In genomic region chr12:6830286-6830892, GRCh38 we compare ENCODE assay signal across 9 cellular contexts. TPM values are rescaled to one million over a fixed set of nuclear protein-coding genes. Genes with fewer than 3 reads are reported as not detected.
A peak's percentile ranks its signal among the peaks of the same experiment; 100 is the strongest.
DNase-seq lines count a peak whose midpoint lies in the region; ATAC-seq and TF ChIP-seq lines count a peak whose summit lies in the region.
"Had no signal": no experiment of that assay in that cellular context is flagged by ENCODE, and none has a peak within 500 bp of the region (broad histone marks: within the 10 kb centered on the region; RNA-seq: fewer than 3 reads in every experiment).

No MANE protein-coding gene starts in this region.

- no peak overlapping the region for H2BK5ac ChIP-seq in mesendoderm (ENCODE audit: low read length)

- peaks cover 3% of the 10 kb centered on the region for H3K36me3 Mint-ChIP-seq in CD8-positive, alpha-beta T cell
- no peaks in the 10 kb centered on the region for H3K36me3 Mint-ChIP-seq in activated T-helper 1 cell treated with anti-CD3 and anti-CD28 coated beads, Interleukin-12 subunit alpha, Interleukin-12 subunit beta, Interleukin-2, Interleukin-4 antibody, amounts not matched to agents 30 ng/mL and 10 ng/mL and 1 ng/mL, durations not matched to agents 14 hours and 24 hours and 36 hours (ENCODE audit: low read depth)

- CTCF ChIA-PET in CD8-positive, alpha-beta T cell (lab: Charles Lee) = interaction anchor here (1.2 to 9.4 kb wide), 7 partner anchors 9 to 77 kb away, joined by 3 to 116 read pairs (median 3); partner anchors contain the start of genes GPR162 and MLF2

- H3K79me2 ChIP-seq in mesendoderm (ENCODE audit: control insufficient read depth, insufficient read depth, low read length) = peaks cover 4% of the 10 kb centered on the region

- H3K4me1 ChIP-seq in CD8-positive, alpha-beta T cell (ENCODE audit: insufficient read depth, low read length) = peaks cover 9% of the 10 kb centered on the region
- H3K4me1 ChIP-seq in mesendoderm (ENCODE audit: control insufficient read depth, low read depth, low read length) = no peaks in the 10 kb centered on the region

- no peak overlapping the region for H3K27ac ChIP-seq in CD8-positive, alpha-beta T cell (ENCODE audit: low read depth, low read length)
- no peak overlapping the region for H3K27ac ChIP-seq in mesendoderm (ENCODE audit: low read depth, low read length)

- no peak overlapping the region for H3K4me2 ChIP-seq in mesendoderm (ENCODE audit: low read length)

- H2BK15ac ChIP-seq in mesendoderm (replicated peaks; ENCODE audit: low read depth) = no peak overlapping the region

- intact Hi-C loops in CD8-positive, alpha-beta T cell (cut with DNase I, micrococcal nuclease) = no loop called here
- intact Hi-C loops in activated T-helper 1 cell treated with anti-CD3 and anti-CD28 coated beads, Interleukin-12 subunit alpha, Interleukin-12 subunit beta, Interleukin-2, Interleukin-4 antibody, amounts not matched to agents 30 ng/mL and 10 ng/mL and 1 ng/mL, durations not matched to agents 14 hours and 24 hours and 36 hours (cut with micrococcal nuclease) = no loop called here
- intact Hi-C loops in posterior vena cava (cut with DNase I) = no loop called here
- intact Hi-C loops in cardiac septum (cut with DNase I) = no loop called here

- TF ChIP-seq CTCF in CD8-positive, alpha-beta T cell (IDR thresholded peaks at IDR 0.05) = no peak

- H3K79me1 ChIP-seq in mesendoderm (ENCODE audit: low read length) = peaks cover 12% of the 10 kb centered on the region

- no peak overlapping the region for H3K4ac ChIP-seq in mesendoderm (ENCODE audit: low read depth, low read length)

- no peak for DNase-seq in CD8-positive, alpha-beta T cell
- DNase-seq in activated T-helper 1 cell treated with anti-CD3 and anti-CD28 coated beads, Interleukin-12 subunit alpha, Interleukin-12 subunit beta, Interleukin-2, Interleukin-4 antibody, amounts not matched to agents 30 ng/mL and 10 ng/mL and 1 ng/mL, durations not matched to agents 14 hours and 24 hours and 36 hours (ENCODE audit: low spot score) = no peak
- DNase-seq in mesendoderm = no peak
- no peak for DNase-seq in NCI-H187 treated with DMSO at 0.1 percent for 48 hours (lab: John Stamatoyannopoulos, UW)
- no peak for DNase-seq in posterior vena cava (ENCODE audit: low spot score)
- no peak for DNase-seq in cardiac septum (ENCODE audit: low spot score)
- DNase-seq: midbrain, MM.1S, NCI-H748 treated with DMSO at 0.1 percent for 48 hours had no signal

- WGBS in mesendoderm (ENCODE audit: extremely low coverage, insufficient coverage, low lambda C conversion rate) = no CpG with 5 or more reads among the region's 11 CpGs

- peaks cover 19% of the 10 kb centered on the region for H3K4me1 Mint-ChIP-seq in CD8-positive, alpha-beta T cell (ENCODE audit: low read depth)
- H3K4me1 Mint-ChIP-seq in activated T-helper 1 cell treated with anti-CD3 and anti-CD28 coated beads, Interleukin-12 subunit alpha, Interleukin-12 subunit beta, Interleukin-2, Interleukin-4 antibody, amounts not matched to agents 30 ng/mL and 10 ng/mL and 1 ng/mL, durations not matched to agents 14 hours and 24 hours and 36 hours (ENCODE audit: low read depth) = peaks cover 32% of the 10 kb centered on the region

- no peaks in the 10 kb centered on the region for H3K36me3 ChIP-seq in CD8-positive, alpha-beta T cell (ENCODE audit: insufficient read depth, low read length)
- H3K36me3 ChIP-seq in mesendoderm (ENCODE audit: control insufficient read depth, insufficient read depth, low read length) = peaks cover 7% of the 10 kb centered on the region

- peak overlapping the region; percentile 58 for H3K4me3 Mint-ChIP-seq in CD8-positive, alpha-beta T cell
- peak overlapping the region; percentile 63 for H3K4me3 Mint-ChIP-seq in activated T-helper 1 cell treated with anti-CD3 and anti-CD28 coated beads, Interleukin-12 subunit alpha, Interleukin-12 subunit beta, Interleukin-2, Interleukin-4 antibody, amounts not matched to agents 30 ng/mL and 10 ng/mL and 1 ng/mL, durations not matched to agents 14 hours and 24 hours and 36 hours

- POLR2A ChIA-PET in CD8-positive, alpha-beta T cell (lab: Charles Lee) = interaction anchor here (0.9 to 3.7 kb wide), 3 partner anchors 21 to 77 kb away, joined by 3 to 24 read pairs (median 5); partner anchors contain the start of genes MLF2, SPSB2 and USP5

- H2BK120ac ChIP-seq in mesendoderm (ENCODE audit: low read depth, low read length) = no peak overlapping the region

- H3K23ac ChIP-seq in mesendoderm (ENCODE audit: low read length) = no peak overlapping the region

- no peaks in the 10 kb centered on the region for H3K9me3 Mint-ChIP-seq in CD8-positive, alpha-beta T cell
- no peaks in the 10 kb centered on the region for H3K9me3 Mint-ChIP-seq in activated T-helper 1 cell treated with anti-CD3 and anti-CD28 coated beads, Interleukin-12 subunit alpha, Interleukin-12 subunit beta, Interleukin-2, Interleukin-4 antibody, amounts not matched to agents 30 ng/mL and 10 ng/mL and 1 ng/mL, durations not matched to agents 14 hours and 24 hours and 36 hours

- H4K5ac ChIP-seq in mesendoderm (ENCODE audit: low read length) = no peak overlapping the region

- no peak overlapping the region for H3K4me3 ChIP-seq in CD8-positive, alpha-beta T cell (ENCODE audit: low read depth, low read length)
- no peak overlapping the region for H3K4me3 ChIP-seq in mesendoderm (ENCODE audit: low read length)

- ATAC-seq in CD8-positive, alpha-beta T cell = no peak

- no peak overlapping the region for H3K18ac ChIP-seq in mesendoderm (ENCODE audit: low read length)

- peaks cover 6% of the 10 kb centered on the region for H3K27me3 ChIP-seq in CD8-positive, alpha-beta T cell (ENCODE audit: insufficient read depth, low read length)
- no peaks in the 10 kb centered on the region for H3K27me3 ChIP-seq in mesendoderm (ENCODE audit: insufficient read depth, low read length, poor library complexity)

- H3K56ac ChIP-seq in mesendoderm (ENCODE audit: low read length) = no peak overlapping the region

- H2AK5ac ChIP-seq in mesendoderm (ENCODE audit: low read length) = no peak overlapping the region

- H4K8ac ChIP-seq in mesendoderm (ENCODE audit: low read depth, low read length) = no peak overlapping the region

- peaks cover 13% of the 10 kb centered on the region for H3K27me3 Mint-ChIP-seq in CD8-positive, alpha-beta T cell (ENCODE audit: low read depth)
- H3K27me3 Mint-ChIP-seq in activated T-helper 1 cell treated with anti-CD3 and anti-CD28 coated beads, Interleukin-12 subunit alpha, Interleukin-12 subunit beta, Interleukin-2, Interleukin-4 antibody, amounts not matched to agents 30 ng/mL and 10 ng/mL and 1 ng/mL, durations not matched to agents 14 hours and 24 hours and 36 hours (ENCODE audit: insufficient read depth) = peaks cover 39% of the 10 kb centered on the region

- H3K9me3 ChIP-seq in CD8-positive, alpha-beta T cell (ENCODE audit: low read length) = no peaks in the 10 kb centered on the region

- H3K9ac ChIP-seq in mesendoderm (ENCODE audit: low read length) = peak overlapping the region; percentile 1

- H3K27ac Mint-ChIP-seq in CD8-positive, alpha-beta T cell = no peak overlapping the region
- H3K27ac Mint-ChIP-seq in activated T-helper 1 cell treated with anti-CD3 and anti-CD28 coated beads, Interleukin-12 subunit alpha, Interleukin-12 subunit beta, Interleukin-2, Interleukin-4 antibody, amounts not matched to agents 30 ng/mL and 10 ng/mL and 1 ng/mL, durations not matched to agents 14 hours and 24 hours and 36 hours = no peak overlapping the region

RNA-seq across cellular contexts. Expression of gene P3H3, which starts 2.2 kb away (rescaled TPM):
- 1 to 10 TPM; 3.4 to 4.9 TPM for total RNA-seq in CD8-positive, alpha-beta T cell
- total RNA-seq in activated T-helper 1 cell treated with anti-CD3 and anti-CD28 coated beads, Interleukin-12 subunit alpha, Interleukin-12 subunit beta, Interleukin-2, Interleukin-4 antibody, amounts not matched to agents 30 ng/mL and 10 ng/mL and 1 ng/mL, durations not matched to agents 14 hours and 24 hours and 36 hours = 3.5 and 4.0 TPM in 2 replicates
- polyA plus RNA-seq in mesendoderm (2013, experiment 1 of 2) = 5.7 TPM
- polyA plus RNA-seq in mesendoderm (2013, experiment 2 of 2) = 5.9 TPM
- total RNA-seq in posterior vena cava = 10 to 100 TPM; 37.7 to 59.9 TPM
- 25.7 TPM for total RNA-seq in cardiac septum

RNA-seq across cellular contexts. Expression of gene GPR162, which starts 8.8 kb away (rescaled TPM):
- not detected for total RNA-seq in CD8-positive, alpha-beta T cell
- total RNA-seq in activated T-helper 1 cell treated with anti-CD3 and anti-CD28 coated beads, Interleukin-12 subunit alpha, Interleukin-12 subunit beta, Interleukin-2, Interleukin-4 antibody, amounts not matched to agents 30 ng/mL and 10 ng/mL and 1 ng/mL, durations not matched to agents 14 hours and 24 hours and 36 hours = 0.29 and 0.32 TPM in 2 replicates
- 0.28 TPM for polyA plus RNA-seq in mesendoderm (2013, experiment 1 of 2)
- polyA plus RNA-seq in mesendoderm (2013, experiment 2 of 2) = 0.42 TPM
- total RNA-seq in posterior vena cava (1 to 10 TPM; 3.9 to 5.1 TPM), cardiac septum (5.7 TPM)

RNA-seq across cellular contexts. Expression of gene GNB3, which starts 10.3 kb away (rescaled TPM):
- total RNA-seq in CD8-positive, alpha-beta T cell = 1 to 10 TPM in 1 of 2 experiments, under 1 TPM in 1; 0.49 to 1.0 TPM
- 1.6 and 1.7 TPM in 2 replicates for total RNA-seq in activated T-helper 1 cell treated with anti-CD3 and anti-CD28 coated beads, Interleukin-12 subunit alpha, Interleukin-12 subunit beta, Interleukin-2, Interleukin-4 antibody, amounts not matched to agents 30 ng/mL and 10 ng/mL and 1 ng/mL, durations not matched to agents 14 hours and 24 hours and 36 hours
- 1.5 TPM for polyA plus RNA-seq in mesendoderm (2013, experiment 1 of 2)
- 2.0 TPM for polyA plus RNA-seq in mesendoderm (2013, experiment 2 of 2)
- total RNA-seq in posterior vena cava (1 to 10 TPM; 3.6 to 4.0 TPM), cardiac septum (9.7 TPM)

RNA-seq across cellular contexts. Expression of gene CDCA3, which starts 20.7 kb away (rescaled TPM):
- total RNA-seq in CD8-positive, alpha-beta T cell = under 1 TPM; 0.61 to 0.92 TPM
- total RNA-seq in activated T-helper 1 cell treated with anti-CD3 and anti-CD28 coated beads, Interleukin-12 subunit alpha, Interleukin-12 subunit beta, Interleukin-2, Interleukin-4 antibody, amounts not matched to agents 30 ng/mL and 10 ng/mL and 1 ng/mL, durations not matched to agents 14 hours and 24 hours and 36 hours = 27.2 and 32.5 TPM in 2 replicates
- 80.7 TPM for polyA plus RNA-seq in mesendoderm (2013, experiment 1 of 2)
- 79.7 TPM for polyA plus RNA-seq in mesendoderm (2013, experiment 2 of 2)
- total RNA-seq in posterior vena cava (under 1 TPM; 0.46 to 0.52 TPM), cardiac septum (0.65 TPM)

RNA-seq across cellular contexts. Expression of gene USP5, which starts 21.6 kb away (rescaled TPM):
- 10 to 100 TPM; 24.0 to 25.9 TPM for total RNA-seq in CD8-positive, alpha-beta T cell
- total RNA-seq in activated T-helper 1 cell treated with anti-CD3 and anti-CD28 coated beads, Interleukin-12 subunit alpha, Interleukin-12 subunit beta, Interleukin-2, Interleukin-4 antibody, amounts not matched to agents 30 ng/mL and 10 ng/mL and 1 ng/mL, durations not matched to agents 14 hours and 24 hours and 36 hours = 116 and 127 TPM in 2 replicates
- 86.8 TPM for polyA plus RNA-seq in mesendoderm (2013, experiment 1 of 2)
- 87.0 TPM for polyA plus RNA-seq in mesendoderm (2013, experiment 2 of 2)
- total RNA-seq in posterior vena cava = 10 to 100 TPM; 87.0 to 91.1 TPM
- total RNA-seq in cardiac septum = 83.5 TPM
